In the genomic region with DNA sequence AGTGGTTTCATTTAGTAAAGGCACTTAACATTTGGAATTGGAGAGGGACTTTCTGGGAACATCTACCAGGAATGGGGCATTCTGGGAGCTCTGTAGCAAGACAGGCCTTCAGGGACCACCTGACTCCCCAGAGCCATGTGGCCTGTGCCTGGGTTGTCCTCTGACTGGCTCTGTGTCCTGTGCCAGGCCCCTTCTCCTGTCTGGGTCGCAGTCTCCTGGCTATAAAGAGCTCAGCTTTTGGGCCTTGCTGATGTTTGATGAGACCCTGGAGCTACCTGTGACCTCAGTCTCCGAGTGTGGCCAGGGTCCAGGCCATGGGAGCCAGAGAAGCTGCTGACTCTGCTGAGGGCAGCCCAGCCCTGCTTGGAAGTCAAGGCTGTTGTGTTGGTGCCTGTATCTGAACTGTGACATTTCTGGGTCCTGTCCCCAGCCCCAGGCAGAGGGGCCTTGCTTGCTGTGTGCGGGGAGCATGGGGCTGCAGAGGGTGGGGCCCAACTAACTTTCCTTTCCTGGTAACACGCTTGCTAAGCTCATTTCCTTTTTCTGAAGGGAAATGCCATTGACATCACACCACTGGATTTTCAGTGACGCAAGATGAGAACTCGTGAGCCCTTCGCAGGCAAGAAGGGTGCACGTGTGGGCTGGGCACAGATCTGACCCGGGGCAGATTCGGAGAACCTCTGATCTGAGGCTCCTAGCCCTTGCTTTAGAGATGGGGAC, we compare ENCODE assay signal across 8 cellular contexts. TPM values are rescaled to one million over a fixed set of nuclear protein-coding genes. Genes with fewer than 3 reads are reported as not detected.
A peak's percentile ranks its signal among the peaks of the same experiment; 100 is the strongest.
DNase-seq lines count a peak whose midpoint lies in the region; ATAC-seq and TF ChIP-seq lines count a peak whose summit lies in the region.

No MANE protein-coding gene starts in this region.

- H3K9me3 ChIP-seq in tibial nerve, result peaks cover 0 to 16% (median 2%) of the 10 kb centered on the region in 4 donors

- peaks cover 0 to 6% (median 0%) of the 10 kb centered on the region in 3 donors for H3K36me3 ChIP-seq in tibial nerve

- POLR2A ChIA-PET in activated CD4-positive, alpha-beta T cell treated with anti-CD3 and anti-CD28 coated beads for 36 hours (lab: Charles Lee), result interaction anchor here (0.9 to 1.8 kb wide), 2 partner anchors 11 to 13 kb away, joined by 3 to 5 read pairs; no protein-coding TSS in a partner anchor

- H3K27ac ChIP-seq in tibial nerve, result peak overlapping the region; percentile 70 to 85 (median 80)

- H3K4me3 ChIP-seq in tibial nerve, result no peak overlapping the region

- H3K4me1 ChIP-seq in tibial nerve, result peaks cover 0 to 27% (median 10%) of the 10 kb centered on the region in 4 donors

- no peaks in the 10 kb centered on the region for H3K27me3 ChIP-seq in tibial nerve

- no peaks in the 10 kb centered on the region for H3K27me3 Mint-ChIP-seq in activated CD4-positive, alpha-beta T cell treated with anti-CD3 and anti-CD28 coated beads for 36 hours

- no peak for TF ChIP-seq CTCF in tibial nerve (IDR thresholded peaks at IDR 0.05)

- peaks cover 7% of the 10 kb centered on the region for H3K9me3 Mint-ChIP-seq in activated CD4-positive, alpha-beta T cell treated with anti-CD3 and anti-CD28 coated beads for 36 hours (ENCODE audit: low read depth)

- CTCF ChIA-PET in activated CD4-positive, alpha-beta T cell treated with anti-CD3 and anti-CD28 coated beads for 36 hours (lab: Charles Lee), result interaction anchor here (1.3 to 2.0 kb wide), 2 partner anchors 41 to 51 kb away, joined by 4 read pairs; no protein-coding TSS in a partner anchor

- peak; percentile 60 for ATAC-seq in activated CD4-positive, alpha-beta T cell treated with anti-CD3 and anti-CD28 coated beads for 36 hours
- ATAC-seq in HG02571 (IDR thresholded peaks at IDR 0.05; ENCODE audit: unreplicated experiment) (no peak), GM19328 (IDR thresholded peaks at IDR 0.05; ENCODE audit: unreplicated experiment) (no peak)

- H3K27ac Mint-ChIP-seq in activated CD4-positive, alpha-beta T cell treated with anti-CD3 and anti-CD28 coated beads for 36 hours, result peak overlapping the region; percentile 80

- H3K36me3 Mint-ChIP-seq in activated CD4-positive, alpha-beta T cell treated with anti-CD3 and anti-CD28 coated beads for 36 hours (ENCODE audit: low read depth), result peaks cover 6% of the 10 kb centered on the region

- intact Hi-C loops in activated CD4-positive, alpha-beta T cell treated with anti-CD3 and anti-CD28 coated beads for 36 hours (cut with DNase I, micrococcal nuclease), result loop anchor here in 1 of 2 experiments (1.0 to 2.0 kb wide), 2 partner anchors 14 to 41 kb away; no protein-coding TSS in a partner anchor

- peak; percentile 63 for DNase-seq in activated CD4-positive, alpha-beta T cell treated with anti-CD3 and anti-CD28 coated beads for 36 hours
- no peak for DNase-seq in activated CD4-positive, alpha-beta T cell treated with anti-CD3 and anti-CD28 coated beads, Interleukin-2, amount 50 U/mL, for 4 hours
- peak; percentile 9 for DNase-seq in central memory CD4-positive, alpha-beta T cell
- DNase-seq in lung microvascular endothelial cell (ENCODE audit: low read depth in 2 of 2) (peak; percentile 98 to 99), tibial nerve (ENCODE audit: low spot score in 2 of 2) (peak in 1 of 2 donors; percentile 74), NCI-H1105 (lab: John Stamatoyannopoulos, UW) (no peak)

- H3K4me1 Mint-ChIP-seq in activated CD4-positive, alpha-beta T cell treated with anti-CD3 and anti-CD28 coated beads for 36 hours, result peaks cover 38% of the 10 kb centered on the region

- TF ChIP-seq EP300 in tibial nerve (IDR thresholded peaks at IDR 0.05), result peak; percentile 88 to 91

- no peak for TF ChIP-seq POLR2A in tibial nerve (IDR thresholded peaks at IDR 0.05)

- H3K4me3 Mint-ChIP-seq in activated CD4-positive, alpha-beta T cell treated with anti-CD3 and anti-CD28 coated beads for 36 hours, result peak overlapping the region; percentile 44

- WGBS in tibial nerve, 2 donors, result 71 to 74% methylated on average over 10 of the region's 10 CpGs

RNA-seq across cellular contexts. Expression of a gene that starts 41.3 kb away (rescaled TPM):
- 1 to 10 TPM; 4.7 to 5.7 TPM for total RNA-seq in activated CD4-positive, alpha-beta T cell treated with anti-CD3 and anti-CD28 coated beads for 36 hours
- total RNA-seq in lung microvascular endothelial cell (29.0 and 57.1 TPM in 2 replicates), tibial nerve (100 to 1,000 TPM in 1 of 4 donors, 10 to 100 TPM in 3; 45.0 to 117 (median 73.4) TPM)

Comparison
In these comparisons a context has a peak if more than half of its experiments do, and no peak if none do; other contexts are left out.
1. DNase-seq: peak in activated CD4-positive, alpha-beta T cell treated with anti-CD3 and anti-CD28 coated beads for 36 hours (single experiment), central memory CD4-positive, alpha-beta T cell (single experiment) and lung microvascular endothelial cell (2 of 2); none in activated CD4-positive, alpha-beta T cell treated with anti-CD3 and anti-CD28 coated beads, Interleukin-2, amount 50 U/mL, for 4 hours (0 of 2) and NCI-H1105 (single experiment).